In the genomic region with DNA sequence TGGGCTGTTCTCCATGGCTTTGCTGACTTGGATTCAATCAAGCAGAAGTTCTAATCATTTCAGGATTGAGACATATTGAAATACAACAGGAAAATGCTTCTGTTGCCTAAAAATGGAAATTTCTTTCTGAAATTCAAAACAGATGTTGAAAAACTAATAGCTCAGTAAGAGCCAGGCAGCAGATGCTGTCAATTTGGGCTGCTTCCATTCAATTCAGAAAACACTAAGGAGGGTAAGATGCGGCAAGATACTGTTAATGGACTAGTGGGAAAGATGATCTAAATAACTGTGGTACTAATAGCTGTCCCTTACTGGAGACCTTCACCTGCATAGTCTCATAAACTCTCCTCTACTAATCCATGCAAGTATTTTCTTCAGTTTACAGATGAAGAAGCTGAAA, we compare ENCODE assay signal across 26 cellular contexts. TPM values are rescaled to one million over a fixed set of nuclear protein-coding genes. Genes with fewer than 3 reads are reported as not detected.
"Had no signal": no experiment of that assay in that cellular context is flagged by ENCODE, and none has a peak within 500 bp of the region (broad histone marks: within the 10 kb centered on the region; RNA-seq: fewer than 3 reads in every experiment).

No MANE protein-coding gene starts in this region.

- H3K9me3 Mint-ChIP-seq: activated CD4-positive, alpha-beta T cell treated with anti-CD3 and anti-CD28 coated beads, Interleukin-2, amount 10 ng/mL, durations not matched to agents 7 days and 5 days; activated CD8-positive, alpha-beta T cell treated with anti-CD3 and anti-CD28 coated beads for 36 hours; activated naive CD4-positive, alpha-beta T cell treated with anti-CD3 and anti-CD28 coated beads, Interleukin-2, amount 10 ng/mL, durations not matched to agents 7 days and 5 days; activated naive CD4-positive, alpha-beta T cell treated with anti-CD3 and anti-CD28 coated beads, Interleukin-2, amount 50 U/mL, for 72 hours; activated naive CD8-positive, alpha-beta T cell treated with anti-CD3 and anti-CD28 coated beads, Interleukin-2, amount 10 ng/mL, durations not matched to agents 7 days and 5 days; WTC11 had no signal

- H3K27me3 ChIP-seq: ascending aorta, cardiac muscle cell, colonic mucosa, heart left ventricle had no signal

- DNase-seq: activated CD4-positive, alpha-beta T cell treated with anti-CD3 and anti-CD28 coated beads for 1 hour; activated CD4-positive, alpha-beta T cell treated with anti-CD3 and anti-CD28 coated beads for 4 hours; activated CD4-positive, alpha-beta T cell treated with anti-CD3 and anti-CD28 coated beads, Interleukin-2, amount 10 ng/mL, durations not matched to agents 7 days and 5 days; activated CD4-positive, alpha-beta T cell treated with anti-CD3 and anti-CD28 coated beads, Interleukin-2, amount 50 U/mL, for 4 hours; activated CD8-positive, alpha-beta memory T cell treated with anti-CD3 and anti-CD28 coated beads for 24 hours; activated CD8-positive, alpha-beta T cell treated with anti-CD3 and anti-CD28 coated beads for 36 hours; activated gamma-delta T cell; activated naive CD4-positive, alpha-beta T cell; activated naive CD4-positive, alpha-beta T cell treated with anti-CD3 and anti-CD28 coated beads, Interleukin-2, amount 10 ng/mL, durations not matched to agents 7 days and 5 days; activated naive CD8-positive, alpha-beta T cell treated with anti-CD3 and anti-CD28 coated beads, Interleukin-2, amount 10 ng/mL, durations not matched to agents 7 days and 5 days; activated T-cell treated with anti-CD3 and anti-CD28 coated beads, Interleukin-2, amount 50 U/mL, for 4 hours; central memory CD4-positive, alpha-beta T cell; cerebellar nuclear complex; colonic mucosa; effector CD8-positive, alpha-beta T cell; foreskin fibroblast; heart left ventricle; T-helper 2 cell had no signal

- ATAC-seq: activated CD8-positive, alpha-beta T cell treated with anti-CD3 and anti-CD28 coated beads for 36 hours; activated naive CD4-positive, alpha-beta T cell treated with anti-CD3 and anti-CD28 coated beads, Interleukin-2, amount 50 U/mL, for 72 hours; activated T-cell treated with anti-CD3 and anti-CD28 coated beads, Interleukin-2, amount 50 U/mL, for 4 hours; esophagus mucosa; heart left ventricle; WTC11 had no signal

- H3K4me1 Mint-ChIP-seq: activated CD4-positive, alpha-beta T cell treated with anti-CD3 and anti-CD28 coated beads, Interleukin-2, amount 10 ng/mL, durations not matched to agents 7 days and 5 days; activated naive CD4-positive, alpha-beta T cell treated with anti-CD3 and anti-CD28 coated beads, Interleukin-2, amount 10 ng/mL, durations not matched to agents 7 days and 5 days; activated naive CD8-positive, alpha-beta T cell treated with anti-CD3 and anti-CD28 coated beads, Interleukin-2, amount 10 ng/mL, durations not matched to agents 7 days and 5 days; brain had no signal

- H3K27me3 Mint-ChIP-seq: activated naive CD4-positive, alpha-beta T cell treated with anti-CD3 and anti-CD28 coated beads, Interleukin-2, amount 10 ng/mL, durations not matched to agents 7 days and 5 days; brain had no signal

- H3K36me3 ChIP-seq: ascending aorta, breast epithelium, cardiac muscle cell, colonic mucosa had no signal

- H3K9me3 ChIP-seq: ascending aorta, breast epithelium, colonic mucosa, heart left ventricle had no signal

- H3K4me3 ChIP-seq: ascending aorta, breast epithelium, cardiac muscle cell, colonic mucosa, heart left ventricle had no signal

- H3K27ac Mint-ChIP-seq: activated CD4-positive, alpha-beta T cell treated with anti-CD3 and anti-CD28 coated beads, Interleukin-2, amount 10 ng/mL, durations not matched to agents 7 days and 5 days; activated CD8-positive, alpha-beta T cell treated with anti-CD3 and anti-CD28 coated beads for 36 hours; activated naive CD4-positive, alpha-beta T cell treated with anti-CD3 and anti-CD28 coated beads, Interleukin-2, amount 10 ng/mL, durations not matched to agents 7 days and 5 days; activated naive CD4-positive, alpha-beta T cell treated with anti-CD3 and anti-CD28 coated beads, Interleukin-2, amount 50 U/mL, for 72 hours; activated naive CD8-positive, alpha-beta T cell treated with anti-CD3 and anti-CD28 coated beads, Interleukin-2, amount 10 ng/mL, durations not matched to agents 7 days and 5 days; brain; WTC11 had no signal

- H3K27ac ChIP-seq: ascending aorta, breast epithelium, cardiac muscle cell, colonic mucosa, heart left ventricle, VCaP had no signal

- H3K4me1 ChIP-seq: ascending aorta, breast epithelium, colonic mucosa had no signal

- H3K36me3 Mint-ChIP-seq: activated naive CD4-positive, alpha-beta T cell treated with anti-CD3 and anti-CD28 coated beads, Interleukin-2, amount 10 ng/mL, durations not matched to agents 7 days and 5 days; activated naive CD4-positive, alpha-beta T cell treated with anti-CD3 and anti-CD28 coated beads, Interleukin-2, amount 50 U/mL, for 72 hours; activated naive CD8-positive, alpha-beta T cell treated with anti-CD3 and anti-CD28 coated beads, Interleukin-2, amount 10 ng/mL, durations not matched to agents 7 days and 5 days; brain; WTC11 had no signal

- H3K4me3 Mint-ChIP-seq: activated CD4-positive, alpha-beta T cell treated with anti-CD3 and anti-CD28 coated beads, Interleukin-2, amount 10 ng/mL, durations not matched to agents 7 days and 5 days; activated CD8-positive, alpha-beta T cell treated with anti-CD3 and anti-CD28 coated beads for 36 hours; activated naive CD4-positive, alpha-beta T cell treated with anti-CD3 and anti-CD28 coated beads, Interleukin-2, amount 10 ng/mL, durations not matched to agents 7 days and 5 days; activated naive CD8-positive, alpha-beta T cell treated with anti-CD3 and anti-CD28 coated beads, Interleukin-2, amount 10 ng/mL, durations not matched to agents 7 days and 5 days; activated T-cell treated with anti-CD3 and anti-CD28 coated beads, Interleukin-2, amount 50 U/mL, for 4 hours; brain; WTC11 had no signal

RNA-seq across cellular contexts. Expression of gene DGKG, which starts 53.5 kb away (rescaled TPM):
- polyA plus RNA-seq: cardiac muscle cell had no signal
